15 cellular contexts compared by ENCODE assay signal in the genomic region with DNA sequence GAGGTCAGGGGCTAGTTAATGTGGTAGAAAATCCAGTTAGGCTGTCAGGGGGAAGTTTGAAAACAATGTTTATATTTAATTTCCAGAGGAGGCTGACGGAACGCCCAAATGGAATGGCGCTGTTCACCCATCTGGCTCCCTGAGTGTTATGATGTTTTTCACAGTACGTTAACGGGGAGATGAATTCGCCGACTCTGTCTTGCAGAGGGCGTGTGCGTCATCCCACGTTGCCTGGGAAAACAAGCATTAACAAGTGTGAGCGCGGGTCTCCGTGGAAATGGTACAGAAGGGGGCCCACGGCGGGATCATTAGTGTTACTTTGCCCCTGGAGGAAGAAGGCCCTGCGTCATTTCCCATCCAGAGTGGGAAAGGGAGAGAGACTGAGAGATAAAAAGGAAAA. TPM values are rescaled to one million over a fixed set of nuclear protein-coding genes. Genes with fewer than 3 reads are reported as not detected.
DNase-seq lines count a peak whose midpoint lies in the region; ATAC-seq and TF ChIP-seq lines count a peak whose summit lies in the region.
"Had no signal": no experiment of that assay in that cellular context is flagged by ENCODE, and none has a peak within 500 bp of the region (broad histone marks: within the 10 kb centered on the region; RNA-seq: fewer than 3 reads in every experiment).

No MANE protein-coding gene starts in this region.

- peak overlapping the region in 1 of 2 donors; percentile 48 for H3K27ac Mint-ChIP-seq in activated naive CD4-positive, alpha-beta T cell treated with anti-CD3 and anti-CD28 coated beads, Interleukin-2, amount 50 U/mL, for 72 hours
- H3K27ac Mint-ChIP-seq: GM23338 had no signal

- no peak overlapping the region for H3K4me2 ChIP-seq in neural cell (ENCODE audit: low read length)
- H3K4me2 ChIP-seq: GM23338 had no signal

- no peaks in the 10 kb centered on the region for H3F3A ChIP-seq in neural cell (ENCODE audit: insufficient read depth, low read length, poor library complexity, severe bottlenecking)

- H3K27me3 ChIP-seq in neural cell (ENCODE audit: insufficient read depth, low read depth, low read length) = no peaks in the 10 kb centered on the region
- H3K27me3 ChIP-seq: BE2C had no signal

- no peak for TF ChIP-seq CTCF in neural cell (IDR thresholded peaks at IDR 0.05; ENCODE audit: poor library complexity, severe bottlenecking)

- no peak for ATAC-seq in activated naive CD4-positive, alpha-beta T cell treated with anti-CD3 and anti-CD28 coated beads, Interleukin-2, amount 50 U/mL, for 72 hours
- no peak for ATAC-seq in GM19324 (IDR thresholded peaks at IDR 0.05; ENCODE audit: low FRiP score, unreplicated experiment)
- ATAC-seq: GM23338 had no signal

- H3K4me3 ChIP-seq in neural cell (ENCODE audit: low read length) = peak overlapping the region; percentile 7
- H3K4me3 ChIP-seq: GM23338 had no signal

- no peaks in the 10 kb centered on the region for H3K36me3 ChIP-seq in neural cell (ENCODE audit: insufficient read depth, low read length)
- H3K36me3 ChIP-seq: BE2C had no signal

- no peaks in the 10 kb centered on the region for H3K36me3 Mint-ChIP-seq in activated naive CD4-positive, alpha-beta T cell treated with anti-CD3 and anti-CD28 coated beads, Interleukin-2, amount 50 U/mL, for 72 hours
- H3K36me3 Mint-ChIP-seq: CD4-positive, alpha-beta memory T cell had no signal

- no peaks in the 10 kb centered on the region for H3K9me3 ChIP-seq in neural cell (ENCODE audit: low read length)
- H3K9me3 ChIP-seq: BE2C had no signal

- no peaks in the 10 kb centered on the region for H3K9me2 ChIP-seq in neural cell (ENCODE audit: insufficient read depth, low read length)

- H4K20me1 ChIP-seq in neural cell (ENCODE audit: insufficient read depth) = no peaks in the 10 kb centered on the region

- no peaks in the 10 kb centered on the region for H3K79me2 ChIP-seq in neural cell (replicated peaks; ENCODE audit: insufficient read depth, low read length)

- no peak for TF ChIP-seq EP300 in neural cell (conservative IDR thresholded peaks at IDR 0.05; ENCODE audit: poor library complexity, severe bottlenecking)

- no peak overlapping the region for H2AFZ ChIP-seq in neural cell (ENCODE audit: low read depth, low read length)
- H2AFZ ChIP-seq: GM23338 had no signal

- no peak overlapping the region for H3K9ac ChIP-seq in neural cell (ENCODE audit: low read length)

- no peaks in the 10 kb centered on the region for H3K9me3 Mint-ChIP-seq in activated naive CD4-positive, alpha-beta T cell treated with anti-CD3 and anti-CD28 coated beads, Interleukin-2, amount 50 U/mL, for 72 hours
- H3K9me3 Mint-ChIP-seq: GM23338 had no signal

- TF ChIP-seq RAD21 in neural cell (conservative IDR thresholded peaks at IDR 0.05) = no peak

- H3K27ac ChIP-seq in caudate nucleus (ENCODE audit: low read depth, low read length) = peak overlapping the region; percentile 70
- H3K27ac ChIP-seq in neural cell (ENCODE audit: low read length) = no peak overlapping the region
- H3K27ac ChIP-seq: C4-2B had no signal

- DNase-seq in NCI-H748 (lab: John Stamatoyannopoulos, UW; ENCODE audit: unreplicated experiment) = peak; percentile 28
- DNase-seq in NCI-H748 treated with DMSO at 0.1 percent for 48 hours (lab: John Stamatoyannopoulos, UW) = no peak
- peak in 11 of 61 donors; percentile 14 to 58 (median 22) for DNase-seq in caudate nucleus (lab: John Stamatoyannopoulos, UW)
- DNase-seq in activated naive CD4-positive, alpha-beta T cell treated with anti-CD3 and anti-CD28 coated beads, Interleukin-2, amount 50 U/mL, for 72 hours (ENCODE audit: low spot score in 2 of 2) = no peak
- no peak for DNase-seq in stimulated activated CD4-positive, alpha-beta T cell treated with anti-CD3 and anti-CD28 coated beads, Interleukin-15, amount 100 ng/mL, for 24 hours
- DNase-seq: BE2C; CD4-positive, alpha-beta memory T cell; DMS153; DMS79 treated with DMSO at 0.1 percent for 48 hours; EL; H7 had no signal

TF ChIP-seq in neural cell, 6 proteins besides CTCF, POLR2A, EP300 and RAD21:
- TF ChIP-seq SMC3 (conservative IDR thresholded peaks at IDR 0.05; ENCODE audit: poor library complexity) (no peak), MXI1 (conservative IDR thresholded peaks at IDR 0.05; ENCODE audit: poor library complexity, severe bottlenecking) (no peak), TAF1 (IDR thresholded peaks at IDR 0.05; ENCODE audit: low read depth) (no peak), EZH2 (IDR thresholded peaks at IDR 0.05; ENCODE audit: borderline replicate concordance, insufficient read depth, low read length, poor library complexity, severe bottlenecking) (no peak), POLR2AphosphoS5 (IDR thresholded peaks at IDR 0.05) (no peak)
- TF ChIP-seq, protein P1, sequence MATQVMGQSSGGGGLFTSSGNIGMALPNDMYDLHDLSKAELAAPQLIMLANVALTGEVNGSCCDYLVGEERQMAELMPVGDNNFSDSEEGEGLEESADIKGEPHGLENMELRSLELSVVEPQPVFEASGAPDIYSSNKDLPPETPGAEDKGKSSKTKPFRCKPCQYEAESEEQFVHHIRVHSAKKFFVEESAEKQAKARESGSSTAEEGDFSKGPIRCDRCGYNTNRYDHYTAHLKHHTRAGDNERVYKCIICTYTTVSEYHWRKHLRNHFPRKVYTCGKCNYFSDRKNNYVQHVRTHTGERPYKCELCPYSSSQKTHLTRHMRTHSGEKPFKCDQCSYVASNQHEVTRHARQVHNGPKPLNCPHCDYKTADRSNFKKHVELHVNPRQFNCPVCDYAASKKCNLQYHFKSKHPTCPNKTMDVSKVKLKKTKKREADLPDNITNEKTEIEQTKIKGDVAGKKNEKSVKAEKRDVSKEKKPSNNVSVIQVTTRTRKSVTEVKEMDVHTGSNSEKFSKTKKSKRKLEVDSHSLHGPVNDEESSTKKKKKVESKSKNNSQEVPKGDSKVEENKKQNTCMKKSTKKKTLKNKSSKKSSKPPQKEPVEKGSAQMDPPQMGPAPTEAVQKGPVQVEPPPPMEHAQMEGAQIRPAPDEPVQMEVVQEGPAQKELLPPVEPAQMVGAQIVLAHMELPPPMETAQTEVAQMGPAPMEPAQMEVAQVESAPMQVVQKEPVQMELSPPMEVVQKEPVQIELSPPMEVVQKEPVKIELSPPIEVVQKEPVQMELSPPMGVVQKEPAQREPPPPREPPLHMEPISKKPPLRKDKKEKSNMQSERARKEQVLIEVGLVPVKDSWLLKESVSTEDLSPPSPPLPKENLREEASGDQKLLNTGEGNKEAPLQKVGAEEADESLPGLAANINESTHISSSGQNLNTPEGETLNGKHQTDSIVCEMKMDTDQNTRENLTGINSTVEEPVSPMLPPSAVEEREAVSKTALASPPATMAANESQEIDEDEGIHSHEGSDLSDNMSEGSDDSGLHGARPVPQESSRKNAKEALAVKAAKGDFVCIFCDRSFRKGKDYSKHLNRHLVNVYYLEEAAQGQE (IDR thresholded peaks at IDR 0.05; ENCODE audit: borderline replicate concordance) = no peak
TF ChIP-seq in neural cell: peak in this region for 0.

RNA-seq across cellular contexts. Expression of a gene that starts 29.6 kb away (rescaled TPM):
- polyA plus RNA-seq in neural cell = 6.8 and 8.0 TPM in 2 replicates
- 5.0 and 5.1 TPM in 2 replicates for polyA minus RNA-seq in neural cell
- total RNA-seq in activated naive CD4-positive, alpha-beta T cell treated with anti-CD3 and anti-CD28 coated beads, Interleukin-2, amount 50 U/mL, for 72 hours = 1 to 10 TPM; 1.1 to 1.7 TPM
